1 cellular context compared by ENCODE assay signal in genomic region chr2:152432765-152433164, GRCh38.
TF ChIP-seq lines count a peak whose summit lies in the region.

No MANE protein-coding gene starts in this region.

TF ChIP-seq in HepG2, 621 proteins besides CTCF, POLR2A, EP300 and RAD21 (continued from another document):
- TF ChIP-seq, protein P1, sequence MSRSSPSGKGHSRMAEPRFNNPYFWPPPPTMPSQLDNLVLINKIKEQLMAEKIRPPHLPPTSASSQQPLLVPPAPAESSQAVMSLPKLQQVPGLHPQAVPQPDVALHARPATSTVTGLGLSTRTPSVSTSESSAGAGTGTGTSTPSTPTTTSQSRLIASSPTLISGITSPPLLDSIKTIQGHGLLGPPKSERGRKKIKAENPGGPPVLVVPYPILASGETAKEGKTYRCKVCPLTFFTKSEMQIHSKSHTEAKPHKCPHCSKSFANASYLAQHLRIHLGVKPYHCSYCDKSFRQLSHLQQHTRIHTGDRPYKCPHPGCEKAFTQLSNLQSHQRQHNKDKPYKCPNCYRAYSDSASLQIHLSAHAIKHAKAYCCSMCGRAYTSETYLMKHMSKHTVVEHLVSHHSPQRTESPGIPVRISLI (CRISPR knock-in tag; IDR thresholded peaks at IDR 0.05; ENCODE audit: borderline replicate concordance): no peak
- TF ChIP-seq ZNF891 (CRISPR knock-in tag; IDR thresholded peaks at IDR 0.05) (no peak), ZBTB34 (CRISPR knock-in tag; IDR thresholded peaks at IDR 0.05) (no peak), ZNF207 (IDR thresholded peaks at IDR 0.05; ENCODE audit: borderline replicate concordance) (no peak), ZBTB20 (CRISPR knock-in tag; IDR thresholded peaks at IDR 0.05; ENCODE audit: borderline replicate concordance, low read depth) (no peak), AHDC1 (CRISPR knock-in tag; IDR thresholded peaks at IDR 0.05; ENCODE audit: borderline replicate concordance) (peak; percentile 65; the same call in 1 of the 2 replicates), FOXP1 (IDR thresholded peaks at IDR 0.05) (no peak), FOXP1 (CRISPR knock-in tag; IDR thresholded peaks at IDR 0.05) (no peak), KLF13 (CRISPR knock-in tag; IDR thresholded peaks at IDR 0.05) (no peak), ERF (CRISPR knock-in tag; IDR thresholded peaks at IDR 0.05) (no peak), ZNF333 (CRISPR knock-in tag; IDR thresholded peaks at IDR 0.05; ENCODE audit: borderline replicate concordance) (no peak), EED (CRISPR knock-in tag; IDR thresholded peaks at IDR 0.05) (no peak), ZNF883 (CRISPR knock-in tag; IDR thresholded peaks at IDR 0.05; ENCODE audit: not compliant biosample characterization) (no peak), SRSF1 (optimal IDR thresholded peaks at IDR 0.05; ENCODE audit: low read depth, low read length) (no peak), EHMT2 (IDR thresholded peaks at IDR 0.05; ENCODE audit: borderline replicate concordance, low read depth, low read length) (no peak), NCOA2 (CRISPR knock-in tag; IDR thresholded peaks at IDR 0.05) (no peak), NAIF1 (CRISPR knock-in tag; IDR thresholded peaks at IDR 0.05; ENCODE audit: borderline replicate concordance) (no peak), STAT5B (CRISPR knock-in tag; IDR thresholded peaks at IDR 0.05) (no peak), ZFP62 (CRISPR knock-in tag; IDR thresholded peaks at IDR 0.05) (no peak), ZNF691 (CRISPR knock-in tag; IDR thresholded peaks at IDR 0.05; ENCODE audit: borderline replicate concordance, low read depth) (no peak), FOXC1 (CRISPR knock-in tag; IDR thresholded peaks at IDR 0.05; ENCODE audit: borderline replicate concordance) (no peak), TOPORS (CRISPR knock-in tag; IDR thresholded peaks at IDR 0.05) (no peak), U2AF1 (optimal IDR thresholded peaks at IDR 0.05; ENCODE audit: low read depth, low read length) (no peak), XRCC5 (optimal IDR thresholded peaks at IDR 0.05; ENCODE audit: low read length) (no peak), ASH2L (IDR thresholded peaks at IDR 0.05; ENCODE audit: insufficient read length, low read depth, low read length) (no peak), ZNF33B (CRISPR knock-in tag; IDR thresholded peaks at IDR 0.05) (no peak), ZMYM3 (CRISPR knock-in tag; IDR thresholded peaks at IDR 0.05) (peak; percentile 87), DNMT1 (CRISPR knock-in tag; IDR thresholded peaks at IDR 0.05) (no peak), ZNF550 (CRISPR knock-in tag; IDR thresholded peaks at IDR 0.05; ENCODE audit: borderline replicate concordance) (no peak), SAFB2 (CRISPR knock-in tag; IDR thresholded peaks at IDR 0.05; ENCODE audit: borderline replicate concordance, low read depth) (no peak), ATF3 (CRISPR knock-in tag; IDR thresholded peaks at IDR 0.05) (no peak), PRPF4 (IDR thresholded peaks at IDR 0.05; ENCODE audit: low read depth, low read length, poor library complexity, severe bottlenecking) (no peak), ZNF451 (CRISPR knock-in tag; IDR thresholded peaks at IDR 0.05) (no peak), MEF2D (CRISPR knock-in tag; IDR thresholded peaks at IDR 0.05) (no peak), RORA (CRISPR knock-in tag; IDR thresholded peaks at IDR 0.05) (no peak), ARID3A (IDR thresholded peaks at IDR 0.05; ENCODE audit: low read depth, low read length) (no peak), HNRNPLL (IDR thresholded peaks at IDR 0.05; ENCODE audit: low read depth, low read length, poor library complexity, severe bottlenecking) (no peak), MAFG (CRISPR knock-in tag; IDR thresholded peaks at IDR 0.05) (no peak), ZBTB38 (CRISPR knock-in tag; IDR thresholded peaks at IDR 0.05) (no peak)
